Comparison of ENCODE assay signal across 26 cellular contexts in genomic region chr4:94439606-94440005, GRCh38.
"Had no signal": no experiment of that assay in that cellular context is flagged by ENCODE, and none has a peak within 500 bp of the region (broad histone marks: within the 10 kb centered on the region; RNA-seq: fewer than 3 reads in every experiment).

No MANE protein-coding gene starts in this region.

- H3K27me3 ChIP-seq: left lung, ovary, right atrium auricular region, right lobe of liver, tibial nerve, upper lobe of left lung, vagina had no signal

- H3K4me1 Mint-ChIP-seq: memory B cell; naive thymus-derived CD4-positive, alpha-beta T cell; stimulated activated memory B cell treated with anti-CD40 and anti-IgM and Interleukin-4, amounts not matched to agents 10 μg/mL and 1 μg/mL and 100 μg/mL, for 72 hours; stimulated activated naive CD8-positive, alpha-beta T cell treated with anti-CD3 and anti-CD28 coated beads, Interleukin-15, amount 100 ng/mL, for 72 hours had no signal

- H3K36me3 ChIP-seq: left lung, ovary, right atrium auricular region, right lobe of liver, tibial nerve, upper lobe of left lung, vagina had no signal

- DNase-seq: hippocampal formation; kidney glomerular epithelial cell; left colon; left lung; midbrain; mucosa of descending colon; naive thymus-derived CD4-positive, alpha-beta T cell; ovary; right lobe of liver; stimulated activated CD4-positive, alpha-beta T cell treated with anti-CD3 and anti-CD28 coated beads, Interleukin-1b, Interleukin-23, amount 100 ng/mL, for 48 hours; stimulated activated CD4-positive, alpha-beta T cell treated with anti-CD3 and anti-CD28 coated beads, Interleukin-2, amount 100 ng/mL, for 48 hours; stimulated activated CD4-positive, alpha-beta T cell treated with anti-CD3 and anti-CD28 coated beads, Interleukin-4, amount 100 ng/mL, for 4 hours; stimulated activated CD8-positive, alpha-beta memory T cell treated with anti-CD3 and anti-CD28 coated beads, Interleukin-4, amount 100 ng/mL, for 48 hours; stimulated activated naive CD4-positive, alpha-beta T cell treated with Interleukin-2 at 50 U/mL for 16 hours; stimulated activated naive CD8-positive, alpha-beta T cell treated with anti-CD3 and anti-CD28 coated beads, Interleukin-15, amount 100 ng/mL, for 72 hours; substantia nigra had no signal

- ATAC-seq: left colon; left lung; mucosa of descending colon; naive thymus-derived CD4-positive, alpha-beta T cell; natural killer cell treated with Interleukin-12 subunit alpha and Interleukin-12 subunit beta and Interleukin-15 and Interleukin-18, amount 100 ng/mL, for 72 hours; right lobe of liver; stimulated activated memory B cell treated with anti-CD40 and anti-IgM and Interleukin-4, amounts not matched to agents 10 μg/mL and 1 μg/mL and 100 μg/mL, for 72 hours; stimulated activated naive CD8-positive, alpha-beta T cell treated with anti-CD3 and anti-CD28 coated beads, Interleukin-15, amount 100 ng/mL, for 72 hours had no signal

- H3K4me3 ChIP-seq: left lung, lung, mucosa of descending colon, ovary, right atrium auricular region, right lobe of liver, smooth muscle cell, tibial nerve, upper lobe of left lung, vagina had no signal

- H3K36me3 Mint-ChIP-seq: memory B cell; naive thymus-derived CD4-positive, alpha-beta T cell; natural killer cell treated with Interleukin-12 subunit alpha and Interleukin-12 subunit beta and Interleukin-15 and Interleukin-18, amount 100 ng/mL, for 72 hours; stimulated activated memory B cell treated with anti-CD40 and anti-IgM and Interleukin-4, amounts not matched to agents 10 μg/mL and 1 μg/mL and 100 μg/mL, for 72 hours had no signal

- H3K9me3 Mint-ChIP-seq: memory B cell; natural killer cell treated with Interleukin-12 subunit alpha and Interleukin-12 subunit beta and Interleukin-15 and Interleukin-18, amount 100 ng/mL, for 72 hours; stimulated activated memory B cell treated with anti-CD40 and anti-IgM and Interleukin-4, amounts not matched to agents 10 μg/mL and 1 μg/mL and 100 μg/mL, for 72 hours; stimulated activated naive CD8-positive, alpha-beta T cell treated with anti-CD3 and anti-CD28 coated beads, Interleukin-15, amount 100 ng/mL, for 72 hours had no signal

- H3K27ac ChIP-seq: left lung, ovary, right atrium auricular region, right lobe of liver, tibial nerve, upper lobe of left lung, vagina had no signal

- H3K9me3 ChIP-seq: left lung, mucosa of descending colon, ovary, right atrium auricular region, right lobe of liver, tibial nerve, upper lobe of left lung, vagina had no signal

- H3K27ac Mint-ChIP-seq: memory B cell; naive thymus-derived CD4-positive, alpha-beta T cell; natural killer cell treated with Interleukin-12 subunit alpha and Interleukin-12 subunit beta and Interleukin-15 and Interleukin-18, amount 100 ng/mL, for 72 hours; progenitor cell of endocrine pancreas; stimulated activated memory B cell treated with anti-CD40 and anti-IgM and Interleukin-4, amounts not matched to agents 10 μg/mL and 1 μg/mL and 100 μg/mL, for 72 hours; stimulated activated naive CD8-positive, alpha-beta T cell treated with anti-CD3 and anti-CD28 coated beads, Interleukin-15, amount 100 ng/mL, for 72 hours had no signal

- H3K27me3 Mint-ChIP-seq: natural killer cell treated with Interleukin-12 subunit alpha and Interleukin-12 subunit beta and Interleukin-15 and Interleukin-18, amount 100 ng/mL, for 72 hours; progenitor cell of endocrine pancreas; stimulated activated memory B cell treated with anti-CD40 and anti-IgM and Interleukin-4, amounts not matched to agents 10 μg/mL and 1 μg/mL and 100 μg/mL, for 72 hours; stimulated activated naive CD8-positive, alpha-beta T cell treated with anti-CD3 and anti-CD28 coated beads, Interleukin-15, amount 100 ng/mL, for 72 hours had no signal

- H3K4me3 Mint-ChIP-seq: memory B cell; naive thymus-derived CD4-positive, alpha-beta T cell; natural killer cell treated with Interleukin-12 subunit alpha and Interleukin-12 subunit beta and Interleukin-15 and Interleukin-18, amount 100 ng/mL, for 72 hours; stimulated activated memory B cell treated with anti-CD40 and anti-IgM and Interleukin-4, amounts not matched to agents 10 μg/mL and 1 μg/mL and 100 μg/mL, for 72 hours; stimulated activated naive CD8-positive, alpha-beta T cell treated with anti-CD3 and anti-CD28 coated beads, Interleukin-15, amount 100 ng/mL, for 72 hours had no signal

- H3K4me1 ChIP-seq: left lung, right atrium auricular region, right lobe of liver, tibial nerve, upper lobe of left lung, vagina had no signal
